In genomic region chr16:71412270-71413160, GRCh38 we compare ENCODE assay signal across 9 cellular contexts. TPM values are rescaled to one million over a fixed set of nuclear protein-coding genes. Genes with fewer than 3 reads are reported as not detected.
DNase-seq lines count a peak whose midpoint lies in the region; ATAC-seq, FAIRE-seq and TF ChIP-seq lines count a peak whose summit lies in the region.
"Had no signal": no experiment of that assay in that cellular context is flagged by ENCODE, and none has a peak within 500 bp of the region (broad histone marks: within the 10 kb centered on the region; RNA-seq: fewer than 3 reads in every experiment).

No MANE protein-coding gene starts in this region.

- H3K9me3 ChIP-seq in keratinocyte (ENCODE audit: control insufficient read depth, low read depth, low read length), result no peaks in the 10 kb centered on the region

- TF ChIP-seq CTCF in HFF-Myc (IDR thresholded peaks at IDR 0.05; ENCODE audit: low read depth, low read length, missing control alignments) (peak; percentile 81), keratinocyte (optimal IDR thresholded peaks at IDR 0.05 in 1 of 3, IDR thresholded peaks at IDR 0.05 in 1 of 3, conservative IDR thresholded peaks at IDR 0.05 in 1 of 3; ENCODE audit: extremely low read depth in 1 of 3, insufficient read depth in 2 of 3, low read length in 3 of 3) (peak; percentile 72 to 79 (median 77))

- dilution Hi-C loops in keratinocyte (cut with MboI; ENCODE audit: extremely low pct_ligation_motif_present, low sequenced_read_pairs), result no loop called here

- no peak overlapping the region for H3K9ac ChIP-seq in keratinocyte (ENCODE audit: control insufficient read depth, extremely low read depth, insufficient read depth, low read length)

- no peaks in the 10 kb centered on the region for H3K36me3 ChIP-seq in keratinocyte (ENCODE audit: control insufficient read depth in 2 of 2, extremely low read depth in 1 of 2, insufficient read depth in 2 of 2, low read length in 2 of 2)

- peaks cover 9% of the 10 kb centered on the region for H3K27me3 ChIP-seq in keratinocyte (ENCODE audit: control insufficient read depth, extremely low read depth, insufficient read depth, low read length)

- H3K79me2 ChIP-seq in keratinocyte (ENCODE audit: control insufficient read depth, insufficient read depth, low read length), result no peaks in the 10 kb centered on the region

- in situ Hi-C loops in Caki2 (cut with HindIII; ENCODE audit: low pct_unique_long_range_greater_than_20kb, low sequenced_read_pairs), result no loop called here

- no peaks in the 10 kb centered on the region for H4K20me1 ChIP-seq in keratinocyte (ENCODE audit: control insufficient read depth, extremely low read depth, insufficient read depth, low read length)

- FAIRE-seq in keratinocyte (lab: Jason Lieb, UNC), result peak; percentile 94

- no peaks in the 10 kb centered on the region for H3K9me1 ChIP-seq in keratinocyte (ENCODE audit: control insufficient read depth, extremely low read depth, insufficient read depth, low read length)

- H3K4me1 ChIP-seq in keratinocyte (ENCODE audit: control insufficient read depth, extremely low read depth, insufficient read depth, low read length), result no peaks in the 10 kb centered on the region

- DNase-seq in Caki2 (ENCODE audit: low read depth) (peak; percentile 47), HFF-Myc (ENCODE audit: extremely low read depth, low read depth) (peak; percentile 46), NCI-H2227 (lab: John Stamatoyannopoulos, UW; ENCODE audit: unreplicated experiment) (peak; percentile 82), keratinocyte (ENCODE audit: low read depth, low spot score) (no peak)
- DNase-seq in activated CD4-positive, CD25-positive, alpha-beta regulatory T cell treated with anti-CD3 and anti-CD28 coated beads, Interleukin-2, amount 50 U/mL, for 16 hours (ENCODE audit: low read depth, low spot score), result peak; percentile 45
- DNase-seq in central memory CD4-positive, alpha-beta T cell, result peak; percentile 46
- peak; percentile 30 to 56 for DNase-seq in stimulated activated CD4-positive, alpha-beta T cell treated with anti-CD3 and anti-CD28 coated beads, Interleukin-15, amount 100 ng/mL, for 48 hours (ENCODE audit: low read depth in 2 of 2)

- ATAC-seq in GM19397 (IDR thresholded peaks at IDR 0.05; ENCODE audit: unreplicated experiment), result no peak

- no peak overlapping the region for H3K4me3 ChIP-seq in HFF-Myc (replicated peaks; ENCODE audit: low read depth, low read length)
- no peak overlapping the region for H3K4me3 ChIP-seq in keratinocyte (ENCODE audit: control insufficient read depth in 2 of 3, extremely low read depth in 1 of 3, insufficient read depth in 2 of 3, low read depth in 1 of 3, low read length in 3 of 3)

- H3K27ac ChIP-seq in keratinocyte (ENCODE audit: control insufficient read depth, insufficient read depth, low read length), result no peak overlapping the region

- H2AFZ ChIP-seq in keratinocyte (ENCODE audit: control insufficient read depth, low read length), result no peak overlapping the region

- peak overlapping the region; percentile 22 for H3K4me2 ChIP-seq in keratinocyte (ENCODE audit: control insufficient read depth, extremely low read depth, insufficient read depth, low read depth, low read length)

RNA-seq across cellular contexts. Expression of gene TLE7, which starts 29.3 kb away (rescaled TPM):
- total RNA-seq in Caki2 (2014; rRNA removed; shearing (Covaris generic); ENCODE audit: low replicate concordance), result not detected in 2 replicates
- not detected in 3 replicates for polyA plus RNA-seq in keratinocyte
- polyA plus RNA-seq in keratinocyte (2011; ENCODE audit: low read depth), result not detected
- polyA plus RNA-seq in keratinocyte (2011; cell fraction: cytosol; rRNA removed), result not detected in 2 replicates
- polyA plus RNA-seq in keratinocyte (2011; cell fraction: nucleus; rRNA removed), result not detected in 2 replicates
- polyA plus RNA-seq in keratinocyte (2012; ENCODE audit: low replicate concordance), result not detected in 2 replicates
- polyA minus RNA-seq in keratinocyte, result not detected in 3 replicates
- polyA minus RNA-seq in keratinocyte (2011; cell fraction: cytosol; rRNA and poly(A)+ RNA removed), result not detected
- polyA minus RNA-seq in keratinocyte (2011; cell fraction: nucleus; rRNA and poly(A)+ RNA removed), result not detected in 2 replicates
- polyA plus RNA-seq: adipose tissue had no signal

RNA-seq across cellular contexts. Expression of gene ZNF23, which starts 49.5 kb away (rescaled TPM):
- total RNA-seq in Caki2 (2014; rRNA removed; shearing (Covaris generic); ENCODE audit: low replicate concordance), result 4.8 and 12.2 TPM in 2 replicates
- polyA plus RNA-seq in keratinocyte, result 4.7 to 8.2 TPM (median 6.5 TPM) in 3 replicates
- polyA plus RNA-seq in keratinocyte (2011; ENCODE audit: low read depth), result 1.7 TPM
- 4.4 and 6.3 TPM in 2 replicates for polyA plus RNA-seq in keratinocyte (2011; cell fraction: cytosol; rRNA removed)
- polyA plus RNA-seq in keratinocyte (2011; cell fraction: nucleus; rRNA removed), result 13.3 and 14.5 TPM in 2 replicates
- 7.0 and 7.3 TPM in 2 replicates for polyA plus RNA-seq in keratinocyte (2012; ENCODE audit: low replicate concordance)
- 3.1 to 6.0 TPM (median 4.7 TPM) in 3 replicates for polyA minus RNA-seq in keratinocyte
- polyA minus RNA-seq in keratinocyte (2011; cell fraction: cytosol; rRNA and poly(A)+ RNA removed), result 3.6 TPM
- polyA minus RNA-seq in keratinocyte (2011; cell fraction: nucleus; rRNA and poly(A)+ RNA removed), result 4.2 and 4.6 TPM in 2 replicates

RNA-seq across cellular contexts. Expression of gene CALB2, which starts 54.0 kb away (rescaled TPM):
- total RNA-seq in Caki2 (2014; rRNA removed; shearing (Covaris generic); ENCODE audit: low replicate concordance), result 8.0 and 10.9 TPM in 2 replicates
- 0.39 to 1.4 TPM (median 1.2 TPM) in 3 replicates for polyA plus RNA-seq in keratinocyte
- polyA plus RNA-seq in keratinocyte (2011; ENCODE audit: low read depth), result 16.9 TPM
- polyA plus RNA-seq in keratinocyte (2011; cell fraction: cytosol; rRNA removed), result 0.62 and 0.92 TPM in 2 replicates
- 0.60 and 1.0 TPM in 2 replicates for polyA plus RNA-seq in keratinocyte (2011; cell fraction: nucleus; rRNA removed)
- polyA plus RNA-seq in keratinocyte (2012; ENCODE audit: low replicate concordance), result 0.89 and 8.8 TPM in 2 replicates
- polyA minus RNA-seq in keratinocyte, result 0.35 TPM in 1 of 3 replicates, not detected in the others
- not detected for polyA minus RNA-seq in keratinocyte (2011; cell fraction: cytosol; rRNA and poly(A)+ RNA removed)
- polyA minus RNA-seq in keratinocyte (2011; cell fraction: nucleus; rRNA and poly(A)+ RNA removed), result 0.39 and 3.7 TPM in 2 replicates
